Comparison of ENCODE assay signal across 16 cellular contexts in genomic region chr1:217369996-217370551, GRCh38.
DNase-seq lines count a peak whose midpoint lies in the region; ATAC-seq, FAIRE-seq and TF ChIP-seq lines count a peak whose summit lies in the region.
"Had no signal": no experiment of that assay in that cellular context is flagged by ENCODE, and none has a peak within 500 bp of the region (broad histone marks: within the 10 kb centered on the region; RNA-seq: fewer than 3 reads in every experiment).

No MANE protein-coding gene starts in this region.

- H3K4me1 ChIP-seq in DND-41 (ENCODE audit: insufficient read depth, low read length), result peaks cover 14% of the 10 kb centered on the region

- no peak for FAIRE-seq in bronchial epithelial cell (lab: Jason Lieb, UNC)
- FAIRE-seq: G401.6 had no signal

- no peaks in the 10 kb centered on the region for H3K79me2 ChIP-seq in DND-41 (ENCODE audit: insufficient read depth, low read length)

- peaks cover 11% of the 10 kb centered on the region; the same call in 1 of the 2 replicates for H3K9me3 Mint-ChIP-seq in HFFc6
- H3K9me3 Mint-ChIP-seq: memory B cell had no signal

- peaks cover 6% of the 10 kb centered on the region; the same call in 1 of the 2 replicates for H3K4me1 Mint-ChIP-seq in HFFc6 (ENCODE audit: low read depth)

- DNase-seq in DND-41, result no peak
- peak; percentile 76 for DNase-seq in bronchial epithelial cell (ENCODE audit: low read depth)
- DNase-seq in UCSD-AML1 (lab: John Stamatoyannopoulos, UW; ENCODE audit: unreplicated experiment), result no peak
- no peak for DNase-seq in anterior cingulate cortex (lab: John Stamatoyannopoulos, UW)
- no peak for DNase-seq in HFFc6
- DNase-seq: ACHN; activated CD4-positive, alpha-beta memory T cell treated with anti-CD3 and anti-CD28 coated beads for 36 hours; amygdala; CD8-positive, alpha-beta memory T cell; stimulated activated CD4-positive, alpha-beta T cell treated with anti-CD3 and anti-CD28 coated beads, Interleukin-4, amount 100 ng/mL, for 1 hour had no signal

- H3K4me3 Mint-ChIP-seq in HFFc6, result no peak overlapping the region
- H3K4me3 Mint-ChIP-seq: activated CD4-positive, alpha-beta memory T cell treated with anti-CD3 and anti-CD28 coated beads for 36 hours; memory B cell had no signal

- TF ChIP-seq CTCF in DND-41 (IDR thresholded peaks at IDR 0.05; ENCODE audit: borderline replicate concordance, extremely low read depth, low read length, poor library complexity, severe bottlenecking) (no peak), bronchial epithelial cell (IDR thresholded peaks at IDR 0.05; ENCODE audit: insufficient read depth, low read length, severe bottlenecking) (no peak), HFFc6 (IDR thresholded peaks at IDR 0.05) (no peak)

- ATAC-seq in DND-41 (ENCODE audit: insufficient read depth, low read depth) (no peak), GM21360 (IDR thresholded peaks at IDR 0.05; ENCODE audit: unreplicated experiment) (peak; percentile 14), HG03457 (IDR thresholded peaks at IDR 0.05; ENCODE audit: unreplicated experiment) (peak; percentile 4), HG03108 (IDR thresholded peaks at IDR 0.05; ENCODE audit: unreplicated experiment) (no peak)
- ATAC-seq: sciatic nerve had no signal

- H4K20me1 ChIP-seq in DND-41 (ENCODE audit: insufficient read depth, low read length), result no peaks in the 10 kb centered on the region

- H3K9me3 ChIP-seq in DND-41 (ENCODE audit: insufficient read depth, low read length, severe bottlenecking), result peaks cover 20% of the 10 kb centered on the region

- peak overlapping the region; percentile 43 for H3K4me2 ChIP-seq in DND-41 (ENCODE audit: insufficient read depth, low read length)

- H3K27ac ChIP-seq in DND-41 (ENCODE audit: low read length), result no peak overlapping the region

- H3K4me3 ChIP-seq in DND-41 (ENCODE audit: low read depth in 1 of 2, low read length in 2 of 2) (no peak overlapping the region), bronchial epithelial cell (ENCODE audit: low read depth, low read length) (no peak overlapping the region)

- H3K36me3 ChIP-seq in DND-41 (ENCODE audit: insufficient read depth, low read length) (no peaks in the 10 kb centered on the region), bronchial epithelial cell (ENCODE audit: control insufficient read depth, insufficient read depth, low read length) (no peaks in the 10 kb centered on the region)

- H2AFZ ChIP-seq in DND-41 (ENCODE audit: low read depth, low read length), result no peak overlapping the region

- no peaks in the 10 kb centered on the region for H3K27me3 ChIP-seq in DND-41 (ENCODE audit: insufficient read depth, low read length, poor library complexity)
- H3K27me3 ChIP-seq in bronchial epithelial cell (ENCODE audit: control insufficient read depth, insufficient read depth, low read length), result no peaks in the 10 kb centered on the region

- H3K9ac ChIP-seq in DND-41 (ENCODE audit: low read depth, low read length), result no peak overlapping the region

- H3K27ac Mint-ChIP-seq in HFFc6, result no peak overlapping the region
- H3K27ac Mint-ChIP-seq: activated CD4-positive, alpha-beta memory T cell treated with anti-CD3 and anti-CD28 coated beads for 36 hours; CD8-positive, alpha-beta memory T cell; memory B cell had no signal

- no peaks in the 10 kb centered on the region for H3K36me3 Mint-ChIP-seq in HFFc6 (ENCODE audit: low read depth)
- H3K36me3 Mint-ChIP-seq: activated CD4-positive, alpha-beta memory T cell treated with anti-CD3 and anti-CD28 coated beads for 36 hours; CD8-positive, alpha-beta memory T cell; memory B cell had no signal

- peaks cover 1% of the 10 kb centered on the region; the same call in 1 of the 2 replicates for H3K27me3 Mint-ChIP-seq in HFFc6 (ENCODE audit: insufficient read depth)
- H3K27me3 Mint-ChIP-seq: activated CD4-positive, alpha-beta memory T cell treated with anti-CD3 and anti-CD28 coated beads for 36 hours; CD8-positive, alpha-beta memory T cell; memory B cell had no signal

Comparison
In these comparisons a context has a peak if more than half of its experiments do, and no peak if none do; other contexts are left out.
1. ATAC-seq: peak in GM21360 (single experiment) and HG03457 (single experiment); none in DND-41 (single experiment) and HG03108 (single experiment).